In genomic region chr7:132065973-132066611, GRCh38 we compare ENCODE assay signal across 11 cellular contexts.
DNase-seq lines count a peak whose midpoint lies in the region; ATAC-seq and TF ChIP-seq lines count a peak whose summit lies in the region.
"Had no signal": no experiment of that assay in that cellular context is flagged by ENCODE, and none has a peak within 500 bp of the region (broad histone marks: within the 10 kb centered on the region; RNA-seq: fewer than 3 reads in every experiment).

No MANE protein-coding gene starts in this region.

- no peak overlapping the region for H3K9ac ChIP-seq in trophoblast cell (ENCODE audit: low read length)

- no peak overlapping the region for H3K4ac ChIP-seq in trophoblast cell (ENCODE audit: low read depth, low read length)

- no peaks in the 10 kb centered on the region for H3K9me3 ChIP-seq in A673 (ENCODE audit: low read depth, low read length, poor library complexity, severe bottlenecking)
- no peaks in the 10 kb centered on the region for H3K9me3 ChIP-seq in Peyer's patch
- no peaks in the 10 kb centered on the region for H3K9me3 ChIP-seq in gastroesophageal sphincter
- no peaks in the 10 kb centered on the region for H3K9me3 ChIP-seq in trophoblast cell (ENCODE audit: insufficient read depth, low read depth, low read length)
- H3K9me3 ChIP-seq in WERI-Rb-1 (ENCODE audit: severe bottlenecking), result no peaks in the 10 kb centered on the region
- no peaks in the 10 kb centered on the region for H3K9me3 ChIP-seq in upper lobe of left lung

- TF ChIP-seq EP300 in gastroesophageal sphincter (IDR thresholded peaks at IDR 0.05) (no peak), upper lobe of left lung (IDR thresholded peaks at IDR 0.05) (no peak)

- no peak overlapping the region for H2BK5ac ChIP-seq in trophoblast cell (ENCODE audit: low read depth, low read length, poor library complexity)

- no peak overlapping the region for H3K4me2 ChIP-seq in trophoblast cell (ENCODE audit: low read length)

- no TSS peak for BruUV-seq in A673 (replicated peaks; lab: Mats Ljungman, UMichigan)

- H2BK12ac ChIP-seq in trophoblast cell (ENCODE audit: low read length), result peak overlapping the region; percentile 19

- peak overlapping the region; percentile 21 for H3K27ac ChIP-seq in A673 (ENCODE audit: low read depth, low read length, poor library complexity, severe bottlenecking)
- peak overlapping the region in 3 of 4 donors; percentile 39 to 56 (median 46) for H3K27ac ChIP-seq in Peyer's patch
- H3K27ac ChIP-seq in gastroesophageal sphincter, result peak overlapping the region; percentile 84 to 98 (median 86)
- H3K27ac ChIP-seq in trophoblast cell (ENCODE audit: low read depth, low read length), result no peak overlapping the region
- no peak overlapping the region for H3K27ac ChIP-seq in WERI-Rb-1
- H3K27ac ChIP-seq in upper lobe of left lung, result peak overlapping the region in 1 of 4 donors; percentile 34

- no peak overlapping the region for H2BK120ac ChIP-seq in trophoblast cell (ENCODE audit: insufficient read depth, low read length, poor library complexity)

- peak overlapping the region; percentile 56 for H3K14ac ChIP-seq in trophoblast cell (ENCODE audit: low read length)

- TF ChIP-seq POLR2A in Peyer's patch (IDR thresholded peaks at IDR 0.05) (no peak), gastroesophageal sphincter (IDR thresholded peaks at IDR 0.05) (no peak), upper lobe of left lung (IDR thresholded peaks at IDR 0.05) (no peak)

- POLR2A ChIA-PET in A673 (lab: Charles Lee; ENCODE audit: low non-redundant PET), result no interaction called here

- intact Hi-C loops in A673 (cut with micrococcal nuclease; ENCODE audit: unreplicated experiment), result no loop called here

- H3K79me1 ChIP-seq in trophoblast cell (ENCODE audit: low read length), result peaks cover 5% of the 10 kb centered on the region

- TF ChIP-seq CTCF in A673 (conservative IDR thresholded peaks at IDR 0.05; ENCODE audit: low read depth, low read length), result no peak
- no peak for TF ChIP-seq CTCF in Peyer's patch (IDR thresholded peaks at IDR 0.05)
- no peak for TF ChIP-seq CTCF in gastroesophageal sphincter (IDR thresholded peaks at IDR 0.05)
- no peak for TF ChIP-seq CTCF in WERI-Rb-1 (IDR thresholded peaks at IDR 0.05; ENCODE audit: low read depth, low read length)
- TF ChIP-seq CTCF in upper lobe of left lung (IDR thresholded peaks at IDR 0.05), result no peak

- no peak overlapping the region for H2AFZ ChIP-seq in trophoblast cell (ENCODE audit: insufficient read depth, low read length, poor library complexity)

- H4K12ac ChIP-seq in trophoblast cell (ENCODE audit: low read depth, low read length), result no peak overlapping the region

- no peak for ATAC-seq in gastroesophageal sphincter
- ATAC-seq in upper lobe of left lung (ENCODE audit: low FRiP score in 2 of 2), result no peak

- H3K27me3 ChIP-seq in A673 (replicated peaks; ENCODE audit: insufficient read depth, low read depth, low read length, poor library complexity), result no peaks in the 10 kb centered on the region
- H3K27me3 ChIP-seq in Peyer's patch, result no peaks in the 10 kb centered on the region
- H3K27me3 ChIP-seq in gastroesophageal sphincter, result no peaks in the 10 kb centered on the region
- H3K27me3 ChIP-seq in trophoblast cell (ENCODE audit: insufficient read depth, low read length), result no peaks in the 10 kb centered on the region
- no peaks in the 10 kb centered on the region for H3K27me3 ChIP-seq in WERI-Rb-1 (ENCODE audit: insufficient read depth, low read depth, severe bottlenecking)
- no peaks in the 10 kb centered on the region for H3K27me3 ChIP-seq in upper lobe of left lung

- CTCF ChIA-PET in A673 (lab: Charles Lee), result no interaction called here

- H3K18ac ChIP-seq in trophoblast cell (ENCODE audit: low read length), result no peak overlapping the region

- H3K4me3 ChIP-seq in A673 (ENCODE audit: low read depth, low read length, poor library complexity, severe bottlenecking), result no peak overlapping the region
- no peak overlapping the region for H3K4me3 ChIP-seq in Peyer's patch
- H3K4me3 ChIP-seq in gastroesophageal sphincter, result no peak overlapping the region
- H3K4me3 ChIP-seq in trophoblast cell (ENCODE audit: low read depth, low read length), result no peak overlapping the region
- no peak overlapping the region for H3K4me3 ChIP-seq in WERI-Rb-1 (ENCODE audit: low read depth, low read length)
- no peak overlapping the region for H3K4me3 ChIP-seq in upper lobe of left lung

- H3K36me3 ChIP-seq in A673 (ENCODE audit: insufficient read depth, low read length, poor library complexity, severe bottlenecking) (no peaks in the 10 kb centered on the region), Peyer's patch (no peaks in the 10 kb centered on the region), gastroesophageal sphincter (no peaks in the 10 kb centered on the region), trophoblast cell (ENCODE audit: control insufficient read depth in 1 of 2, insufficient read depth in 2 of 2, low read length in 2 of 2) (no peaks in the 10 kb centered on the region), WERI-Rb-1 (no peaks in the 10 kb centered on the region), upper lobe of left lung (no peaks in the 10 kb centered on the region)

- H2AK5ac ChIP-seq in trophoblast cell (ENCODE audit: low read length), result no peak overlapping the region

- no peak overlapping the region for H3K23ac ChIP-seq in trophoblast cell (ENCODE audit: low read length)

- DNase-seq in A673 (ENCODE audit: low spot score) (peak; percentile 56), Peyer's patch (no peak), trophoblast cell (no peak), WERI-Rb-1 (no peak), CD1c-positive myeloid dendritic cell (ENCODE audit: extremely low spot score) (no peak), dedifferentiated amniotic fluid mesenchymal stem cell (ENCODE audit: extremely low spot score) (no peak), upper lobe of left lung (no peak)
- DNase-seq: activated CD4-positive, CD25-positive, alpha-beta regulatory T cell; Kasumi-1; stimulated activated CD4-positive, alpha-beta T cell treated with anti-CD3 and anti-CD28 coated beads, Interleukin-12 subunit alpha, Interleukin-12 subunit beta, amount 100 ng/mL, for 4 hours had no signal

- peaks cover 23% of the 10 kb centered on the region for H3K4me1 ChIP-seq in A673 (ENCODE audit: insufficient read depth, low read length, poor library complexity, severe bottlenecking)
- peaks cover 0 to 17% (median 0%) of the 10 kb centered on the region in 4 donors for H3K4me1 ChIP-seq in Peyer's patch
- H3K4me1 ChIP-seq in gastroesophageal sphincter, result peaks cover 10 to 40% (median 13%) of the 10 kb centered on the region in 3 donors
- H3K4me1 ChIP-seq in trophoblast cell (ENCODE audit: control insufficient read depth in 1 of 2, insufficient read depth in 2 of 2, low read length in 2 of 2), result peaks cover 9 to 12% of the 10 kb centered on the region in 2 experiments
- no peaks in the 10 kb centered on the region for H3K4me1 ChIP-seq in upper lobe of left lung

- H4K91ac ChIP-seq in trophoblast cell (ENCODE audit: low read depth, low read length), result peak overlapping the region; percentile 45

- no peaks in the 10 kb centered on the region for H3K79me2 ChIP-seq in trophoblast cell (ENCODE audit: control insufficient read depth, insufficient read depth, low read length, poor library complexity)

- H4K8ac ChIP-seq in trophoblast cell (ENCODE audit: low read depth, low read length), result no peak overlapping the region

- WGBS in gastroesophageal sphincter (ENCODE audit: low coverage in 1 of 2), 2 donors, result 29 to 33% methylated on average over 3 to 4 of the region's 5 CpGs
- no CpG with 5 or more reads among the region's 5 CpGs for WGBS in trophoblast cell (ENCODE audit: extremely low coverage, insufficient coverage, insufficient read length)
- WGBS in upper lobe of left lung, 2 donors, result 66 to 75% methylated on average over 5 of the region's 5 CpGs

Comparison
In these comparisons a context has a peak if more than half of its experiments do, and no peak if none do; other contexts are left out.
1. H3K27ac ChIP-seq: peak in A673 (single experiment), Peyer's patch (3 of 4) and gastroesophageal sphincter (4 of 4); none in trophoblast cell (single experiment) and WERI-Rb-1 (single experiment).